8 cellular contexts compared by ENCODE assay signal in genomic region chr10:16063350-16063749, GRCh38.
"Had no signal": no experiment of that assay in that cellular context is flagged by ENCODE, and none has a peak within 500 bp of the region (broad histone marks: within the 10 kb centered on the region; RNA-seq: fewer than 3 reads in every experiment).

No MANE protein-coding gene starts in this region.

- H3K36me3 ChIP-seq: HAP-1 had no signal

- H3K36me3 Mint-ChIP-seq: IgD-negative memory B cell had no signal

- H3K4me3 Mint-ChIP-seq: HFFc6, IgD-negative memory B cell had no signal

- H3K4me1 ChIP-seq: HAP-1 had no signal

- H3K27ac Mint-ChIP-seq: HFFc6, IgD-negative memory B cell had no signal

- H3K4me1 Mint-ChIP-seq: IgD-negative memory B cell had no signal

- H3K27ac ChIP-seq: HL-60 had no signal

- H3K4me3 ChIP-seq: HAP-1 had no signal

- DNase-seq: GOT3, H7, HFFc6 had no signal

- H3K27me3 Mint-ChIP-seq: IgD-negative memory B cell had no signal

- ATAC-seq: HCT116, HepG2 had no signal
